8 cellular contexts compared by ENCODE assay signal in the genomic region with DNA sequence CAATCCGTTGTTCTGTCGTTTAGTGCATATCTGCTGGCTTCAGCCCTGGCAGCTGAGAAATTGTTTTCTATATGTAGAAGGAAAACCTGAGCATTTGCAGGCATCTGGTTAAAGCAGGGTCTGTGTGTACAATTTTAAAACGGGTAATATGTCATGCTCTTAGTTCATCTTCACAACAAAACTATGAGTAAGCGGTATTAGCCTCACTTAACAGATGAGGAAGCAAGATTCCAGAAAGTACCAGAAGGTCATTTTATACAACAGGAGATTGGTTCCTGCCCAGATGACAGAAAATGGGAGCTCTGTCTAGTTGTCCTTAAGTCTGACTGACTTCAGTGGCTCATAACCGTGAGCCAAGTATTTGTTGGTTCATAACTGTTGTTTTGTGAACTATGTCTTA. TPM values are rescaled to one million over a fixed set of nuclear protein-coding genes. Genes with fewer than 3 reads are reported as not detected.
DNase-seq lines count a peak whose midpoint lies in the region; ATAC-seq, FAIRE-seq and TF ChIP-seq lines count a peak whose summit lies in the region.

No MANE protein-coding gene starts in this region.

- no peak for TF ChIP-seq POLR2A in heart left ventricle (IDR thresholded peaks at IDR 0.05)
- no peak for TF ChIP-seq POLR2A in right lobe of liver (IDR thresholded peaks at IDR 0.05)
- no peak for TF ChIP-seq POLR2A in upper lobe of left lung (IDR thresholded peaks at IDR 0.05)

- H2AFZ ChIP-seq in astrocyte (ENCODE audit: low read depth, low read length): no peak overlapping the region

- H3K4me1 ChIP-seq in heart left ventricle: peaks cover 3 to 37% (median 25%) of the 10 kb centered on the region in 12 donors
- peaks cover 16% of the 10 kb centered on the region for H3K4me1 ChIP-seq in astrocyte (ENCODE audit: insufficient read depth, low read length)
- H3K4me1 ChIP-seq in right lobe of liver: peaks cover 0 to 21% (median 3%) of the 10 kb centered on the region in 4 donors
- peaks cover 24 to 41% (median 27%) of the 10 kb centered on the region in 4 donors for H3K4me1 ChIP-seq in upper lobe of left lung

- intact Hi-C loops in heart left ventricle (cut with DNase I) (loop anchor here in 2 of 10 donors (5.0 to 10.0 kb wide), 2 partner anchors 65 to 98 kb away; a partner anchor contains a TSS), cardiac septum (cut with DNase I) (loop anchor here (5.0 kb wide), 2 partner anchors 120 to 200 kb away; a partner anchor contains a TSS), right lobe of liver (cut with DNase I) (no loop called here)

- H3K9me3 ChIP-seq in heart left ventricle (no peaks in the 10 kb centered on the region), astrocyte (ENCODE audit: insufficient read depth, low read depth, low read length) (no peaks in the 10 kb centered on the region), right lobe of liver (no peaks in the 10 kb centered on the region), upper lobe of left lung (no peaks in the 10 kb centered on the region)

- peaks cover 26% of the 10 kb centered on the region for H3K4me1 Mint-ChIP-seq in astrocyte (ENCODE audit: low read depth, unreplicated experiment)

- WGBS in heart left ventricle, 4 donors: 80 to 84% (median 83%) methylated on average over 5 of the region's 5 CpGs
- WGBS in right lobe of liver (ENCODE audit: insufficient coverage, low coverage, low lambda C conversion rate, missing lambda C conversion rate): 87% methylated on average over 5 of the region's 5 CpGs
- 79 to 80% methylated on average over 5 of the region's 5 CpGs for WGBS in upper lobe of left lung, 2 donors

- no peak for TF ChIP-seq EP300 in upper lobe of left lung (IDR thresholded peaks at IDR 0.05)

- H3K9me3 Mint-ChIP-seq in astrocyte (ENCODE audit: unreplicated experiment): no peaks in the 10 kb centered on the region

- H3K27ac ChIP-seq in heart left ventricle (peak overlapping the region in 7 of 12 donors; percentile 19 to 96 (median 90)), astrocyte (ENCODE audit: low read depth, low read length) (peak overlapping the region; percentile 89), right lobe of liver (peak overlapping the region; percentile 81 to 90 (median 87)), upper lobe of left lung (peak overlapping the region; percentile 89 to 95 (median 94))

- peaks cover 41% of the 10 kb centered on the region for H4K20me1 ChIP-seq in astrocyte (ENCODE audit: insufficient read depth, low read length)

- ATAC-seq in heart left ventricle (no peak), right lobe of liver (no peak), upper lobe of left lung (ENCODE audit: low FRiP score in 2 of 2) (no peak), GM21717 (IDR thresholded peaks at IDR 0.05; ENCODE audit: unreplicated experiment) (no peak), GM19324 (IDR thresholded peaks at IDR 0.05; ENCODE audit: low FRiP score, unreplicated experiment) (no peak)

- no peaks in the 10 kb centered on the region for H3K27me3 Mint-ChIP-seq in astrocyte (ENCODE audit: low read depth, unreplicated experiment)

- peak overlapping the region; percentile 97 for H3K4me3 Mint-ChIP-seq in astrocyte (ENCODE audit: unreplicated experiment)

- CTCF ChIA-PET in GM10248 (lab: Yijun Ruan, JAX): interaction anchor here (0.7 to 3.3 kb wide), 13 partner anchors 8 to 1183 kb away, joined by 3 to 14 read pairs (median 3); a partner anchor contains a TSS

- H3K4me3 ChIP-seq in heart left ventricle (peak overlapping the region in 11 of 12 donors; percentile 54 to 93 (median 80)), astrocyte (ENCODE audit: insufficient read depth, low read depth, low read length) (peak overlapping the region; percentile 90), right lobe of liver (peak overlapping the region in 2 of 3 donors; percentile 73 to 82), upper lobe of left lung (peak overlapping the region in 3 of 4 donors; percentile 75 to 82 (median 76))

- no peak for TF ChIP-seq CTCF in heart left ventricle (IDR thresholded peaks at IDR 0.05)
- TF ChIP-seq CTCF in astrocyte (IDR thresholded peaks at IDR 0.05; ENCODE audit: insufficient read depth, low read depth, low read length): no peak
- TF ChIP-seq CTCF in right lobe of liver (IDR thresholded peaks at IDR 0.05): no peak
- no peak for TF ChIP-seq CTCF in upper lobe of left lung (IDR thresholded peaks at IDR 0.05)
- TF ChIP-seq CTCF in GM10248 (IDR thresholded peaks at IDR 0.05; ENCODE audit: control extremely low read depth, extremely low read depth, low read depth, missing control alignments): no peak

- no peak for FAIRE-seq in astrocyte (lab: Jason Lieb, UNC)

- peak overlapping the region; percentile 79 for H3K27ac Mint-ChIP-seq in astrocyte (ENCODE audit: unreplicated experiment)

- peaks cover 53% of the 10 kb centered on the region for H3K79me2 ChIP-seq in astrocyte (ENCODE audit: insufficient read depth, low read length)

- peak overlapping the region; percentile 94 for H3K4me2 ChIP-seq in astrocyte (ENCODE audit: low read length)

- H3K27me3 ChIP-seq in heart left ventricle (no peaks in the 10 kb centered on the region), astrocyte (ENCODE audit: insufficient read depth, low read length) (no peaks in the 10 kb centered on the region), right lobe of liver (no peaks in the 10 kb centered on the region), upper lobe of left lung (no peaks in the 10 kb centered on the region)

- peaks cover 0 to 72% (median 65%) of the 10 kb centered on the region in 9 donors for H3K36me3 ChIP-seq in heart left ventricle
- peaks cover 42% of the 10 kb centered on the region for H3K36me3 ChIP-seq in astrocyte (ENCODE audit: insufficient read depth, low read length)
- peaks cover 0 to 55% (median 9%) of the 10 kb centered on the region in 4 donors for H3K36me3 ChIP-seq in right lobe of liver
- peaks cover 5 to 72% (median 27%) of the 10 kb centered on the region in 4 donors for H3K36me3 ChIP-seq in upper lobe of left lung

- DNase-seq in heart left ventricle (no peak), cardiac septum (ENCODE audit: low spot score) (no peak), astrocyte (ENCODE audit: low read depth) (no peak), right lobe of liver (no peak), upper lobe of left lung (no peak), GM10248 (ENCODE audit: extremely low spot score) (no peak)

- POLR2A ChIA-PET in GM10248 (lab: Yijun Ruan, JAX): no interaction called here

- peak overlapping the region; percentile 99 for H3K9ac ChIP-seq in astrocyte (ENCODE audit: low read length)

- peaks cover 14% of the 10 kb centered on the region for H3K36me3 Mint-ChIP-seq in astrocyte (ENCODE audit: low read depth, unreplicated experiment)

RNA-seq across cellular contexts. Expression of a gene that starts 1.1 kb away (rescaled TPM):
- 10 to 100 TPM; 13.2 to 26.9 (median 16.1) TPM for total RNA-seq in heart left ventricle
- 10 to 100 TPM in 1 of 2 donors, 1 to 10 TPM in 1; 9.5 to 24.1 TPM for polyA plus RNA-seq in heart left ventricle
- 21.7 TPM for total RNA-seq in cardiac septum
- total RNA-seq in astrocyte: 35.2 and 38.2 TPM in 2 replicates
- total RNA-seq in right lobe of liver: 10 to 100 TPM; 10.3 to 33.9 (median 14.1) TPM
- total RNA-seq in upper lobe of left lung: 10 to 100 TPM; 21.0 to 53.0 (median 42.6) TPM

RNA-seq across cellular contexts. Expression of a gene that starts 1.3 kb away (rescaled TPM):
- total RNA-seq in heart left ventricle (10 to 100 TPM; 10.7 to 24.9 (median 18.9) TPM), cardiac septum (20.1 TPM), astrocyte (66.3 and 71.8 TPM in 2 replicates), right lobe of liver (10 to 100 TPM; 14.6 to 33.3 (median 23.1) TPM), upper lobe of left lung (10 to 100 TPM; 41.7 to 80.7 (median 54.6) TPM)
- 10 to 100 TPM; 14.0 to 36.7 TPM for polyA plus RNA-seq in heart left ventricle

RNA-seq across cellular contexts. Expression of a gene that starts 8.7 kb away (rescaled TPM):
- total RNA-seq in heart left ventricle (10 to 100 TPM in 6 of 9 donors, 1 to 10 TPM in 3; 7.7 to 18.8 (median 10.4) TPM), cardiac septum (11.7 TPM), astrocyte (20.8 and 25.4 TPM in 2 replicates), right lobe of liver (1 to 10 TPM; 5.0 to 8.9 (median 6.7) TPM), upper lobe of left lung (10 to 100 TPM; 21.4 to 63.9 (median 28.7) TPM)
- 10 to 100 TPM in 1 of 2 donors, 1 to 10 TPM in 1; 9.8 to 14.7 TPM for polyA plus RNA-seq in heart left ventricle

RNA-seq across cellular contexts. Expression of a gene that starts 14.6 kb away (rescaled TPM):
- total RNA-seq in heart left ventricle: 1 to 10 TPM; 3.9 to 9.4 (median 5.4) TPM
- 1 to 10 TPM; 2.2 to 6.0 TPM for polyA plus RNA-seq in heart left ventricle
- total RNA-seq in cardiac septum: 8.2 TPM
- 8.2 and 8.3 TPM in 2 replicates for total RNA-seq in astrocyte
- 10 to 100 TPM in 1 of 6 experiments, 1 to 10 TPM in 5; 1.9 to 10.3 (median 6.1) TPM for total RNA-seq in right lobe of liver
- total RNA-seq in upper lobe of left lung: 10 to 100 TPM; 10.5 to 79.6 (median 21.6) TPM

RNA-seq across cellular contexts. Expression of a gene that starts 41.6 kb away (rescaled TPM):
- total RNA-seq in heart left ventricle (1 to 10 TPM in 1 of 9 donors, under 1 TPM in 3, not detected in 5; 0.17 to 1.5 (median 0.35) TPM), cardiac septum (0.27 TPM), astrocyte (1.7 and 1.9 TPM in 2 replicates), right lobe of liver (1,000 to 10,000 TPM; 3,555 to 5,250 (median 4,456) TPM), upper lobe of left lung (1 to 10 TPM in 5 of 6 donors, under 1 TPM in 1; 0.67 to 3.6 (median 2.6) TPM)
- under 1 TPM; 0.33 to 0.46 TPM for polyA plus RNA-seq in heart left ventricle
